ENCODE assay signal across 8 cellular contexts in genomic region chr1:33024430-33025179, GRCh38. TPM values are rescaled to one million over a fixed set of nuclear protein-coding genes. Genes with fewer than 3 reads are reported as not detected.
A peak's percentile ranks its signal among the peaks of the same experiment; 100 is the strongest.
DNase-seq lines count a peak whose midpoint lies in the region; ATAC-seq and TF ChIP-seq lines count a peak whose summit lies in the region.
"Not testable (repeated sequence)": the region's sequence is repeated elsewhere in the genome, so short reads cannot be mapped to it uniquely, and the experiment has no call there.

No MANE protein-coding gene starts in this region.

- not testable (repeated sequence) for H3K27me3 Mint-ChIP-seq in activated CD4-positive, alpha-beta T cell treated with anti-CD3 and anti-CD28 coated beads for 36 hours; activated naive CD4-positive, alpha-beta T cell treated with anti-CD3 and anti-CD28 coated beads for 36 hours (ENCODE audit: low read depth)

- not testable (repeated sequence) for H3K4me3 Mint-ChIP-seq in activated CD4-positive, alpha-beta T cell treated with anti-CD3 and anti-CD28 coated beads for 36 hours; activated naive CD4-positive, alpha-beta T cell treated with anti-CD3 and anti-CD28 coated beads for 36 hours

- intact Hi-C loops in activated CD4-positive, alpha-beta T cell treated with anti-CD3 and anti-CD28 coated beads for 36 hours (cut with DNase I, micrococcal nuclease), result loop anchor here (1.0 to 2.0 kb wide), 6 partner anchors 20 to 60 kb away; partner anchors contain the start of gene RNF19B (in 2 of the 2)
- intact Hi-C loops in activated naive CD4-positive, alpha-beta T cell treated with anti-CD3 and anti-CD28 coated beads for 36 hours (cut with micrococcal nuclease), result loop anchor here (1.0 to 2.0 kb wide), 2 partner anchors 43 to 60 kb away; partner anchors contain the start of gene RNF19B
- intact Hi-C loops in stomach (cut with DNase I; ENCODE audit: low total_unique reads), result not testable (repeated sequence)

- H3K36me3 Mint-ChIP-seq in activated CD4-positive, alpha-beta T cell treated with anti-CD3 and anti-CD28 coated beads for 36 hours (ENCODE audit: low read depth), result peaks cover 74% of the 10 kb centered on the region
- peaks cover 52% of the 10 kb centered on the region for H3K36me3 Mint-ChIP-seq in activated naive CD4-positive, alpha-beta T cell treated with anti-CD3 and anti-CD28 coated beads for 36 hours (ENCODE audit: low read depth)

- CTCF ChIA-PET in activated CD4-positive, alpha-beta T cell treated with anti-CD3 and anti-CD28 coated beads for 36 hours (lab: Charles Lee), result interaction anchor here (0.7 to 1.5 kb wide), 8 partner anchors 23 to 103 kb away, joined by 3 to 4 read pairs (median 3); no protein-coding TSS in a partner anchor
- CTCF ChIA-PET in activated naive CD4-positive, alpha-beta T cell treated with anti-CD3 and anti-CD28 coated beads for 36 hours (lab: Charles Lee), result interaction anchor here (0.6 to 1.5 kb wide), 2 partner anchors 92 to 1808 kb away, joined by 5 read pairs; no protein-coding TSS in a partner anchor

- H3K9me3 Mint-ChIP-seq in activated CD4-positive, alpha-beta T cell treated with anti-CD3 and anti-CD28 coated beads for 36 hours (ENCODE audit: low read depth); activated naive CD4-positive, alpha-beta T cell treated with anti-CD3 and anti-CD28 coated beads for 36 hours: not testable (repeated sequence)

- not testable (repeated sequence) for H3K27me3 ChIP-seq in hepatocyte, stomach

- peaks cover 45% of the 10 kb centered on the region for H3K4me1 Mint-ChIP-seq in activated CD4-positive, alpha-beta T cell treated with anti-CD3 and anti-CD28 coated beads for 36 hours
- H3K4me1 Mint-ChIP-seq in activated naive CD4-positive, alpha-beta T cell treated with anti-CD3 and anti-CD28 coated beads for 36 hours (ENCODE audit: low read depth), result peaks cover 59% of the 10 kb centered on the region

- peaks cover 59% of the 10 kb centered on the region for H3K79me2 ChIP-seq in hepatocyte

- ATAC-seq in activated CD4-positive, alpha-beta T cell treated with anti-CD3 and anti-CD28 coated beads for 36 hours, result peak; percentile 85

- H3K36me3 ChIP-seq in hepatocyte (replicated peaks; ENCODE audit: insufficient read depth, low read depth), result not testable (repeated sequence)
- peaks cover 33 to 59% (median 58%) of the 10 kb centered on the region in 4 donors for H3K36me3 ChIP-seq in stomach

- not testable (repeated sequence) for TF ChIP-seq CTCF in hepatocyte (IDR thresholded peaks at IDR 0.05; ENCODE audit: poor library complexity); stomach (IDR thresholded peaks at IDR 0.05)

- TF ChIP-seq POLR2A in stomach (IDR thresholded peaks at IDR 0.05), result not testable (repeated sequence)

- POLR2A ChIA-PET in activated CD4-positive, alpha-beta T cell treated with anti-CD3 and anti-CD28 coated beads for 36 hours (lab: Charles Lee), result interaction anchor here (0.7 to 0.9 kb wide), 2 partner anchors 19 to 61 kb away, joined by 3 read pairs; no protein-coding TSS in a partner anchor

- not testable (repeated sequence) for H3K9me2 ChIP-seq in hepatocyte (replicated peaks; ENCODE audit: insufficient read depth)

- peak overlapping the region; percentile 79 for H3K27ac Mint-ChIP-seq in activated CD4-positive, alpha-beta T cell treated with anti-CD3 and anti-CD28 coated beads for 36 hours
- peak overlapping the region; percentile 86 for H3K27ac Mint-ChIP-seq in activated naive CD4-positive, alpha-beta T cell treated with anti-CD3 and anti-CD28 coated beads for 36 hours

- H3K4me3 ChIP-seq in hepatocyte, stomach: not testable (repeated sequence)

- H4K20me1 ChIP-seq in hepatocyte (ENCODE audit: insufficient read depth, poor library complexity, severe bottlenecking), result not testable (repeated sequence)

- not testable (repeated sequence) for H3K9me3 ChIP-seq in hepatocyte (ENCODE audit: low read depth); stomach

- H3K27ac ChIP-seq in hepatocyte (peak overlapping the region; percentile 67), stomach (peak overlapping the region; percentile 25 to 83 (median 68))

- not testable (repeated sequence) for H3K4me2 ChIP-seq in hepatocyte

- H3K4me1 ChIP-seq in hepatocyte (ENCODE audit: insufficient read depth) (peaks cover 11% of the 10 kb centered on the region), stomach (peaks cover 24 to 72% (median 52%) of the 10 kb centered on the region in 4 donors)

- TF ChIP-seq EP300 in stomach (IDR thresholded peaks at IDR 0.05), result not testable (repeated sequence)

- not testable (repeated sequence) for H2AFZ ChIP-seq in hepatocyte

- WGBS in hepatocyte (ENCODE audit: low lambda C conversion rate, missing lambda C conversion rate), result 94% methylated on average over 6 of the region's 6 CpGs
- whole genome bisulfite sequencing in stomach, 5 donors, result 70 to 77% (median 73%) methylated on average over 6 of the region's 6 CpGs

- DNase-seq in NCI-H2029 (lab: John Stamatoyannopoulos, UW), result peak; percentile 25
- DNase-seq in activated CD4-positive, alpha-beta T cell treated with anti-CD3 and anti-CD28 coated beads for 36 hours, result peak; percentile 83
- peak; percentile 42 for DNase-seq in activated CD8-positive, alpha-beta memory T cell treated with anti-CD3 and anti-CD28 coated beads, Interleukin-2, amount 50 U/mL, for 4 hours
- DNase-seq in activated naive CD4-positive, alpha-beta T cell treated with anti-CD3 and anti-CD28 coated beads for 36 hours, result peak; percentile 79
- DNase-seq in hepatocyte (ENCODE audit: low spot score); stomach: not testable (repeated sequence)
- DNase-seq in stimulated activated CD4-positive, alpha-beta T cell treated with anti-CD3 and anti-CD28 coated beads, Interleukin-12 subunit alpha, Interleukin-12 subunit beta, amount 100 ng/mL, for 48 hours (ENCODE audit: low read depth in 2 of 3, low spot score in 1 of 3), result peak; percentile 70 to 82 (median 75)
- peak; percentile 23 for DNase-seq in stimulated activated CD8-positive, alpha-beta memory T cell treated with anti-CD3 and anti-CD28 coated beads, Interleukin-12 subunit alpha, Interleukin-12 subunit beta, amount 100 ng/mL, for 4 hours (ENCODE audit: low read depth)

RNA-seq across cellular contexts. Expression of gene AK2, which starts 12.1 kb away (rescaled TPM):
- total RNA-seq in activated CD4-positive, alpha-beta T cell treated with anti-CD3 and anti-CD28 coated beads for 36 hours, result 100 to 1,000 TPM; 386 to 464 TPM
- total RNA-seq in activated naive CD4-positive, alpha-beta T cell treated with anti-CD3 and anti-CD28 coated beads for 36 hours, result 100 to 1,000 TPM; 311 to 328 TPM
- total RNA-seq in hepatocyte, result 120 and 133 TPM in 2 replicates
- polyA plus RNA-seq in hepatocyte, result 147 TPM in 2 replicates
- total RNA-seq in stomach, result 100 to 1,000 TPM in 4 of 5 donors, 10 to 100 TPM in 1; 71.0 to 263 (median 124) TPM
- polyA plus RNA-seq in stomach, result 100 to 1,000 TPM in 2 of 3 donors, 10 to 100 TPM in 1; 98.8 to 129 (median 107) TPM

RNA-seq across cellular contexts. Expression of gene AZIN2, which starts 56.3 kb away (rescaled TPM):
- total RNA-seq in activated CD4-positive, alpha-beta T cell treated with anti-CD3 and anti-CD28 coated beads for 36 hours, result 1 to 10 TPM in 1 of 2 experiments, under 1 TPM in 1; 0.98 to 2.1 TPM
- total RNA-seq in activated naive CD4-positive, alpha-beta T cell treated with anti-CD3 and anti-CD28 coated beads for 36 hours, result 1 to 10 TPM; 1.5 to 1.6 TPM
- total RNA-seq in hepatocyte (1.8 and 9.2 TPM in 2 replicates), stomach (10 to 100 TPM in 2 of 5 donors, 1 to 10 TPM in 2, not detected in 1; 2.0 to 39.7 (median 6.8) TPM)
- polyA plus RNA-seq in hepatocyte (2.8 and 7.7 TPM in 2 replicates), stomach (1 to 10 TPM in 2 of 3 donors, under 1 TPM in 1; 0.61 to 2.0 (median 1.1) TPM)

RNA-seq across cellular contexts. Expression of gene RNF19B, which starts 60.0 kb away (rescaled TPM):
- 10 to 100 TPM; 22.5 to 23.9 TPM for total RNA-seq in activated CD4-positive, alpha-beta T cell treated with anti-CD3 and anti-CD28 coated beads for 36 hours
- 10 to 100 TPM; 12.5 to 13.3 TPM for total RNA-seq in activated naive CD4-positive, alpha-beta T cell treated with anti-CD3 and anti-CD28 coated beads for 36 hours
- total RNA-seq in hepatocyte, result 16.1 and 21.3 TPM in 2 replicates
- 11.5 and 15.5 TPM in 2 replicates for polyA plus RNA-seq in hepatocyte
- 10 to 100 TPM in 3 of 5 donors, 1 to 10 TPM in 1, under 1 TPM in 1; 0.58 to 29.5 (median 10.3) TPM for total RNA-seq in stomach
- 10 to 100 TPM in 1 of 3 donors, 1 to 10 TPM in 2; 9.1 to 10.4 (median 9.1) TPM for polyA plus RNA-seq in stomach
